In genomic region chr19:54074851-54075250, GRCh38 we compare ENCODE assay signal across 1 cellular context.
TF ChIP-seq lines count a peak whose summit lies in the region.

No MANE protein-coding gene starts in this region.

TF ChIP-seq in K562, 482 proteins besides CTCF, POLR2A, EP300 and RAD21:
- TF ChIP-seq HLTF (IDR thresholded peaks at IDR 0.05), result no peak
- TF ChIP-seq NFIC (IDR thresholded peaks at IDR 0.05), result 0 out of 2 replicates have a peak, but pooled peaks have one; percentile 6
